ENCODE assay signal across 8 cellular contexts in the genomic region with DNA sequence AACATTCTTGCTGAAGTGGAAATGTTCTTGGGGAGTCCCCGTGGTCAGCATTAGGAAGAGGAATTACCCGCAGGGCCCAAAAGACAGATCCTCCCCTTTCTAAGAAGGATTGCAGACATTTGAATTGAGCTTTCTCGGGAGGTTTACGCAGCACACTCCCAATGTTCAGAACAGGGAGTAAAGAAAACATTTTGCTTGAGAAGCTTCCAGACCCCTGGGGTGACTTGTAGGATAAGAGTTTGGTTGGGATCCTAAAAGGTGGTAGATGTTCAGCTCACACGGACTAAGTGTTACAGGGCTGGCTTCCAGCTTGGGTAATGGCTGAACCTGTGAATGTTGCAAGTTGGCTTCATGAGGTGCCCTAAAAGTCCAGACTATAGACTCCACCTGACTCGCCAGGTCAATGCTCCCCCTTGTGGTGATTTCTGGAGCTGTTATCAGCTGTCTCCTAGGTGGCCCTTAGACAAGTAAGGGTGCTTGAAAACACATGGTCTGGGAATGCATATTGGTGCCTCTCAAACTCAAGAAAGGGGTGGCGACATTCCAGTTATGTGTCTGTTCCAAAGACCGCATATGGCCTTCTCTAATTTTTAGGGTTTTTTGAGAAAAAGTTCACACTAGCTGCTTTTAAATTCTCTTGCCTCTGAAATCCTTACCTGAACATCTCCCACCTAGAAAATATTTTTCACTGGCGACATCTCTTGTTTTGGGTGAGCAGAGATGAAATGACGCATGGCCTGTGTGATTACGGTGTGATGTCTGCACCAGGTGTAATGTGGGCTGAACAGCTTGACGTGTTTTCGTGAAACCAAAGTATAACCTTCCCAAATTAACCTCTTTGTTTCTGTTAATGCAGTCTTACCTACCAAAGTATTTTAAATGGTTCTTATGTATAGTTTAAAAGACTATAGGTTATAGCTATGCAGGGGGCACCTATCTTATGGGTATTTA.
A peak's percentile ranks its signal among the peaks of the same experiment; 100 is the strongest.
DNase-seq lines count a peak whose midpoint lies in the region; ATAC-seq and TF ChIP-seq lines count a peak whose summit lies in the region.

No MANE protein-coding gene starts in this region.

- TF ChIP-seq POLR2A in vagina (IDR thresholded peaks at IDR 0.05) = no peak

- no peak overlapping the region for H4K8ac ChIP-seq in trophoblast cell (ENCODE audit: low read depth, low read length)

- no CpG with 5 or more reads among the region's 13 CpGs for WGBS in trophoblast cell (ENCODE audit: extremely low coverage, insufficient coverage, insufficient read length)

- no peak overlapping the region for H3K4me2 ChIP-seq in OCI-LY1 (ENCODE audit: low read length)
- no peak overlapping the region for H3K4me2 ChIP-seq in trophoblast cell (ENCODE audit: low read length)

- H3K36me3 ChIP-seq in OCI-LY1 (ENCODE audit: insufficient read depth, low read length) (no peaks in the 10 kb centered on the region), trophoblast cell (ENCODE audit: control insufficient read depth in 1 of 2, insufficient read depth in 2 of 2, low read length in 2 of 2) (no peaks in the 10 kb centered on the region), vagina (no peaks in the 10 kb centered on the region)

- H3K4ac ChIP-seq in trophoblast cell (ENCODE audit: low read depth, low read length) = no peak overlapping the region

- no peak overlapping the region for H3K14ac ChIP-seq in trophoblast cell (ENCODE audit: low read length)

- H3F3A ChIP-seq in OCI-LY1 (ENCODE audit: insufficient read depth, low read length) = no peaks in the 10 kb centered on the region

- H3K79me2 ChIP-seq in OCI-LY1 (ENCODE audit: insufficient read depth, low read length) (no peaks in the 10 kb centered on the region), trophoblast cell (ENCODE audit: control insufficient read depth, insufficient read depth, low read length, poor library complexity) (no peaks in the 10 kb centered on the region)

- no peaks in the 10 kb centered on the region for H4K20me1 ChIP-seq in OCI-LY1 (ENCODE audit: insufficient read depth, low read length)

- H3K9ac ChIP-seq in OCI-LY1 (ENCODE audit: low read length) (no peak overlapping the region), trophoblast cell (ENCODE audit: low read length) (no peak overlapping the region)

- no peak overlapping the region for H2AK5ac ChIP-seq in trophoblast cell (ENCODE audit: low read length)

- no peak overlapping the region for H2BK120ac ChIP-seq in trophoblast cell (ENCODE audit: insufficient read depth, low read length, poor library complexity)

- no peaks in the 10 kb centered on the region for H3K79me1 ChIP-seq in trophoblast cell (ENCODE audit: low read length)

- TF ChIP-seq CTCF in C4-2B (conservative IDR thresholded peaks at IDR 0.05) (peak; percentile 85), OCI-LY1 (IDR thresholded peaks at IDR 0.05; ENCODE audit: low read length) (peak; percentile 80), fibroblast of villous mesenchyme (IDR thresholded peaks at IDR 0.05; ENCODE audit: insufficient read depth, low read depth, low read length) (peak; percentile 89), vagina (IDR thresholded peaks at IDR 0.05) (peak; percentile 41 to 60 (median 51))

- H3K4me1 Mint-ChIP-seq in activated T-cell treated with anti-CD3 and anti-CD28 coated beads, Interleukin-2, amount 50 U/mL, for 4 hours (ENCODE audit: low read depth) = no peaks in the 10 kb centered on the region

- no peak overlapping the region for H4K12ac ChIP-seq in trophoblast cell (ENCODE audit: low read depth, low read length)

- H4K91ac ChIP-seq in trophoblast cell (ENCODE audit: low read depth, low read length) = no peak overlapping the region

- H3K4me3 Mint-ChIP-seq in activated T-cell treated with anti-CD3 and anti-CD28 coated beads, Interleukin-2, amount 50 U/mL, for 4 hours = no peak overlapping the region

- ATAC-seq in GM18907 (IDR thresholded peaks at IDR 0.05; ENCODE audit: unreplicated experiment) (peak; percentile 84), HG03139 (IDR thresholded peaks at IDR 0.05; ENCODE audit: unreplicated experiment) (peak; percentile 87)
- peak; percentile 62 to 71 for ATAC-seq in activated T-cell treated with anti-CD3 and anti-CD28 coated beads, Interleukin-2, amount 50 U/mL, for 4 hours

- DNase-seq in activated T-cell treated with anti-CD3 and anti-CD28 coated beads, Interleukin-2, amount 50 U/mL, for 4 hours = peak; percentile 63
- peak; percentile 66 for DNase-seq in fibroblast of villous mesenchyme (ENCODE audit: low read depth)
- DNase-seq in trophoblast cell = peak; percentile 51 to 85
- no peak for DNase-seq in vagina (ENCODE audit: extremely low spot score in 2 of 2)

- no peaks in the 10 kb centered on the region for H3K9me3 Mint-ChIP-seq in activated T-cell treated with anti-CD3 and anti-CD28 coated beads, Interleukin-2, amount 50 U/mL, for 4 hours

- no peak overlapping the region for H3K18ac ChIP-seq in trophoblast cell (ENCODE audit: low read length)

- H2BK5ac ChIP-seq in trophoblast cell (ENCODE audit: low read depth, low read length, poor library complexity) = no peak overlapping the region

- no peaks in the 10 kb centered on the region for H3K9me2 ChIP-seq in OCI-LY1 (ENCODE audit: low read depth, low read length)

- H3K4me3 ChIP-seq in OCI-LY1 (ENCODE audit: low read depth, low read length, poor library complexity, severe bottlenecking) = no peak overlapping the region
- no peak overlapping the region for H3K4me3 ChIP-seq in fibroblast of villous mesenchyme (ENCODE audit: low read depth, low read length)
- H3K4me3 ChIP-seq in trophoblast cell (ENCODE audit: low read depth, low read length) = no peak overlapping the region
- H3K4me3 ChIP-seq in vagina = no peak overlapping the region

- H3K27me3 ChIP-seq in OCI-LY1 (ENCODE audit: insufficient read depth, low read length) = peaks cover 4% of the 10 kb centered on the region; the same call in 1 of the 2 replicates
- H3K27me3 ChIP-seq in trophoblast cell (ENCODE audit: insufficient read depth, low read length) = no peaks in the 10 kb centered on the region
- no peaks in the 10 kb centered on the region for H3K27me3 ChIP-seq in vagina

- peaks cover 5% of the 10 kb centered on the region for H3K27me3 Mint-ChIP-seq in activated T-cell treated with anti-CD3 and anti-CD28 coated beads, Interleukin-2, amount 50 U/mL, for 4 hours (ENCODE audit: low read depth)

- intact Hi-C loops in vagina (cut with DNase I) = loop anchor here (2.0 to 10.0 kb wide), 2 partner anchors 318 to 546 kb away; partner anchors contain the start of gene LRIG1

- H3K27ac ChIP-seq in C4-2B (no peak overlapping the region; the same call in 1 of the 2 replicates), OCI-LY1 (ENCODE audit: low read depth, low read length, poor library complexity, severe bottlenecking) (no peak overlapping the region), trophoblast cell (ENCODE audit: low read depth, low read length) (no peak overlapping the region), vagina (no peak overlapping the region)

- H2AFZ ChIP-seq in OCI-LY1 (ENCODE audit: low read length) = no peak overlapping the region
- H2AFZ ChIP-seq in trophoblast cell (ENCODE audit: insufficient read depth, low read length, poor library complexity) = no peak overlapping the region

- H2BK12ac ChIP-seq in trophoblast cell (ENCODE audit: low read length) = no peak overlapping the region

- H3K23ac ChIP-seq in trophoblast cell (ENCODE audit: low read length) = no peak overlapping the region

- no peaks in the 10 kb centered on the region for H3K36me3 Mint-ChIP-seq in activated T-cell treated with anti-CD3 and anti-CD28 coated beads, Interleukin-2, amount 50 U/mL, for 4 hours (ENCODE audit: insufficient read depth)

- H3K9me3 ChIP-seq in OCI-LY1 (ENCODE audit: low read length) (no peaks in the 10 kb centered on the region), trophoblast cell (ENCODE audit: insufficient read depth, low read depth, low read length) (no peaks in the 10 kb centered on the region), vagina (no peaks in the 10 kb centered on the region)

- H3K4me1 ChIP-seq in OCI-LY1 (ENCODE audit: insufficient read depth, low read length, severe bottlenecking) (no peaks in the 10 kb centered on the region), trophoblast cell (ENCODE audit: control insufficient read depth in 1 of 2, insufficient read depth in 2 of 2, low read length in 2 of 2) (no peaks in the 10 kb centered on the region), vagina (no peaks in the 10 kb centered on the region)

Comparison
In these comparisons a context has a peak if more than half of its experiments do, and no peak if none do; other contexts are left out.
1. DNase-seq: peak in activated T-cell treated with anti-CD3 and anti-CD28 coated beads, Interleukin-2, amount 50 U/mL, for 4 hours (single experiment), fibroblast of villous mesenchyme (single experiment) and trophoblast cell (2 of 2); none in vagina (0 of 2).
2. Peak in every context shown above with its lines, with median percentiles within 50 percentile points of each other: CTCF ChIP-seq and ATAC-seq.